9 cellular contexts compared by ENCODE assay signal in the genomic region with DNA sequence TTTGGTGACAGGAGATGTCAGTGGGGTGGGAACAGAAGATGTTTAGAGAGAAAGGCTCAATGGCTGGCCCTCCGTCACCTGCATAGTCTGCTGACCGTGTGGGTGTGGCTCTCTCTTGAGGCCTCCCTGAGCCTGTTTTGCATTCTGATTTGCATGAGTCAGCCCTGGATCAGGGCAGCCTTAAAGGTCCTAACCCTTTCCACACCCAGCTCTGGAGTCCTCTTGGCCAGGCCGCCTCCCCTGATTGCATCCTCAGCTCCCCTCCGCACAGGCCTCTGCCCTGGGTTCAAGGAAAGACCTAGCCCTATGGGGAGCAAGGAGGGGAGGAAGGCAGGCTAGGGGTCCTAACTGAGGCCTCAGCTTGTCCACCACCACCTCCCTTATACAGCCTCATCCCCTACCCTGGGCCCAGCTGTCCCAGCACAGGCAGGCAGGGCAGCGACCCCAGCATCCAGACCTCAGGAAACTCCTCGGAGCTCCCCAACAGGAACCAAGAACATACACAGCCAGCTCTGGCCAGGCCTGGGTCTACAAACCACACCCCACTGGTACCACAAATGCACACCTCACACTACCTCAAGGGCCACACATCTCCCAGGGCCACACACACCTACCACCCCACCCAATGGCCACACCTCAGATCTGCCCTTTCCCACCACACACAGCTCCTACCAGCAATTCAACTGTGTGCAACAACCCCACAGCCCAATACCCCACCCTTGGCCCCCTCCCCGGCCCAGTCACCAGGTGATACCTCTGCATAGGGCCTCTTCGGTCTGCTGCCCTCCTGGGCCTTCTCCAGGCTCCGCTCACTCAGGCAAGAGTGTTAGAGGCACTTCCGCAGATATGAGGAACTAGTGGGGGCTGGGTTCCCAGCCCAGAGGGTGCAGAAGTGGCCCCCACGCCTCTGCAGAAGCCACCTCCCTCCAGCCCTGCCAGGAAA. TPM values are rescaled to one million over a fixed set of nuclear protein-coding genes. Genes with fewer than 3 reads are reported as not detected.
DNase-seq lines count a peak whose midpoint lies in the region; ATAC-seq and TF ChIP-seq lines count a peak whose summit lies in the region.
"Had no signal": no experiment of that assay in that cellular context is flagged by ENCODE, and none has a peak within 500 bp of the region (broad histone marks: within the 10 kb centered on the region; RNA-seq: fewer than 3 reads in every experiment).

No MANE protein-coding gene starts in this region.

- DNase-seq in activated CD8-positive, alpha-beta T cell treated with anti-CD3 and anti-CD28 coated beads for 36 hours = peak; percentile 32
- DNase-seq in left lung = peak; percentile 88 to 90
- DNase-seq in T-helper 9 cell = no peak
- DNase-seq in GOT3 (lab: John Stamatoyannopoulos, UW) = no peak
- DNase-seq in WERI-Rb-1 = no peak
- no peak for DNase-seq in NCI-H345 (lab: John Stamatoyannopoulos, UW)

- peak; percentile 32 for ATAC-seq in HG03139 (IDR thresholded peaks at IDR 0.05; ENCODE audit: unreplicated experiment)
- ATAC-seq in activated CD8-positive, alpha-beta T cell treated with anti-CD3 and anti-CD28 coated beads for 36 hours = no peak
- peak; percentile 53 for ATAC-seq in left lung

- peak overlapping the region; percentile 83 to 91 for H3K27ac ChIP-seq in left lung
- no peak overlapping the region for H3K27ac ChIP-seq in WERI-Rb-1

- TF ChIP-seq POLR2A in GM18526 (IDR thresholded peaks at IDR 0.05; ENCODE audit: extremely low read depth, insufficient read length) = peak; percentile 66

- H3K36me3 Mint-ChIP-seq in activated CD8-positive, alpha-beta T cell treated with anti-CD3 and anti-CD28 coated beads for 36 hours (ENCODE audit: low read depth) = no peaks in the 10 kb centered on the region

- peak overlapping the region; percentile 41 for H3K4me3 Mint-ChIP-seq in activated CD8-positive, alpha-beta T cell treated with anti-CD3 and anti-CD28 coated beads for 36 hours
- H3K4me3 Mint-ChIP-seq: nephron had no signal

- H3K4me1 ChIP-seq in left lung = peaks cover 45 to 100% of the 10 kb centered on the region in 2 donors

- no peaks in the 10 kb centered on the region for H3K27me3 Mint-ChIP-seq in activated CD8-positive, alpha-beta T cell treated with anti-CD3 and anti-CD28 coated beads for 36 hours

- H3K9me3 ChIP-seq in left lung = no peaks in the 10 kb centered on the region
- no peaks in the 10 kb centered on the region for H3K9me3 ChIP-seq in WERI-Rb-1 (ENCODE audit: severe bottlenecking)

- H3K36me3 ChIP-seq in left lung (no peaks in the 10 kb centered on the region), WERI-Rb-1 (peaks cover 3% of the 10 kb centered on the region)

- H3K4me3 ChIP-seq in left lung = peak overlapping the region; percentile 11 to 44
- no peak overlapping the region for H3K4me3 ChIP-seq in WERI-Rb-1 (ENCODE audit: low read depth, low read length)

- POLR2A ChIA-PET in activated CD8-positive, alpha-beta T cell treated with anti-CD3 and anti-CD28 coated beads for 36 hours (lab: Charles Lee) = interaction anchor here (0.5 to 1.5 kb wide), 5 partner anchors 8 to 76 kb away, joined by 3 to 4 read pairs (median 3); no protein-coding TSS in a partner anchor

- no peak for TF ChIP-seq CTCF in activated CD8-positive, alpha-beta T cell treated with anti-CD3 and anti-CD28 coated beads for 36 hours (IDR thresholded peaks at IDR 0.05)
- TF ChIP-seq CTCF in left lung (IDR thresholded peaks at IDR 0.05) (no peak), WERI-Rb-1 (IDR thresholded peaks at IDR 0.05; ENCODE audit: low read depth, low read length) (no peak)

- no peaks in the 10 kb centered on the region for H3K9me3 Mint-ChIP-seq in activated CD8-positive, alpha-beta T cell treated with anti-CD3 and anti-CD28 coated beads for 36 hours
- H3K9me3 Mint-ChIP-seq: nephron had no signal

- H3K4me1 Mint-ChIP-seq in activated CD8-positive, alpha-beta T cell treated with anti-CD3 and anti-CD28 coated beads for 36 hours (ENCODE audit: low read depth) = peaks cover 67% of the 10 kb centered on the region

- peak overlapping the region; percentile 98 for H3K27ac Mint-ChIP-seq in activated CD8-positive, alpha-beta T cell treated with anti-CD3 and anti-CD28 coated beads for 36 hours

- H3K27me3 ChIP-seq in left lung (no peaks in the 10 kb centered on the region), WERI-Rb-1 (ENCODE audit: insufficient read depth, low read depth, severe bottlenecking) (no peaks in the 10 kb centered on the region)

- CTCF ChIA-PET in activated CD8-positive, alpha-beta T cell treated with anti-CD3 and anti-CD28 coated beads for 36 hours (lab: Charles Lee) = interaction anchor here (1.2 to 6.0 kb wide), 4 partner anchors 11 to 75 kb away, joined by 3 to 33 read pairs (median 5); a partner anchor contains a TSS

- intact Hi-C loops in activated CD8-positive, alpha-beta T cell treated with anti-CD3 and anti-CD28 coated beads for 36 hours (cut with micrococcal nuclease) = no loop called here
- intact Hi-C loops in left lung (cut with DNase I) = no loop called here

RNA-seq across cellular contexts. Expression of a gene that starts 13.7 kb away (rescaled TPM):
- total RNA-seq in activated CD8-positive, alpha-beta T cell treated with anti-CD3 and anti-CD28 coated beads for 36 hours = 10 to 100 TPM; 77.7 to 91.5 TPM
- total RNA-seq in left lung = 100 to 1,000 TPM; 172 to 222 TPM

RNA-seq across cellular contexts. Expression of a gene that starts 55.4 kb away (rescaled TPM):
- total RNA-seq in activated CD8-positive, alpha-beta T cell treated with anti-CD3 and anti-CD28 coated beads for 36 hours = 1 to 10 TPM; 8.1 to 8.6 TPM
- 100 to 1,000 TPM in 1 of 2 donors, 10 to 100 TPM in 1; 83.8 to 119 TPM for total RNA-seq in left lung

Comparison
In these comparisons a context has a peak if more than half of its experiments do, and no peak if none do; other contexts are left out.
1. DNase-seq: peak in activated CD8-positive, alpha-beta T cell treated with anti-CD3 and anti-CD28 coated beads for 36 hours (single experiment) and left lung (2 of 2); none in T-helper 9 cell (single experiment), GOT3 (single experiment), WERI-Rb-1 (single experiment) and NCI-H345 (single experiment).
2. RNA of a gene that starts 55.4 kb away (total RNA-seq): 83.8 to 119 TPM in left lung; 8.1 to 8.6 TPM in activated CD8-positive, alpha-beta T cell treated with anti-CD3 and anti-CD28 coated beads for 36 hours; every median in the first group is over 4 times any median in the second.